21 cellular contexts compared by ENCODE assay signal in the genomic region with DNA sequence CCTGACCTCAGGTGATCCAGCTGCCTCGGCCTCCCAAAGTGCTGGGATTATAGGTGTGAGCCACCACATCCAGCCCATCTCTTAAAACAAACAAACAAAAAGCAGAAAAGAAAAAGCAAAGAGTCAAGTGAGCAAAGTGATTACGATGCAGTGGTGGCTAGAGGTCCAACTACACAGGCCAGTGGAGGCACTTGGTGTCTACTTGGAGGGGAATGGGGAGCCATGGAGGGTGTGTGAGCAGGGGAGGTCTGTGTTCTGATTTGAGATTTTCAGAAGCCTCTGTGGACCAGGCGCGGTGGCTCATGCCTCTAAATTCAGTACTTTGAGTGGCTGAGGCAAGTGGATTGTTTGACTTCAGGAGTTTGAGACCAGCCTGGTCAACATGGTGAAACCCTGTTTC.
"Had no signal": no experiment of that assay in that cellular context is flagged by ENCODE, and none has a peak within 500 bp of the region (broad histone marks: within the 10 kb centered on the region; RNA-seq: fewer than 3 reads in every experiment).

No MANE protein-coding gene starts in this region.

- H3K27me3 ChIP-seq: body of pancreas, tibial artery had no signal

- H3K27me3 Mint-ChIP-seq: activated naive CD8-positive, alpha-beta T cell treated with anti-CD3 and anti-CD28 coated beads, Interleukin-2, amount 10 ng/mL, durations not matched to agents 7 days and 5 days; activated T-helper 17 cell treated with anti-CD3 and anti-CD28 coated beads, Interleukin-2, amount 50 U/mL, for 72 hours had no signal

- H3K4me3 Mint-ChIP-seq: activated naive CD8-positive, alpha-beta T cell treated with anti-CD3 and anti-CD28 coated beads, Interleukin-2, amount 10 ng/mL, durations not matched to agents 7 days and 5 days; activated T-helper 17 cell treated with anti-CD3 and anti-CD28 coated beads, Interleukin-2, amount 50 U/mL, for 72 hours; endodermal cell; mesothelial cell of epicardium; nephron had no signal

- H3K4me3 ChIP-seq: body of pancreas, tibial artery had no signal

- ATAC-seq: activated T-helper 17 cell treated with anti-CD3 and anti-CD28 coated beads, Interleukin-2, amount 50 U/mL, for 72 hours; body of pancreas; stimulated activated naive CD8-positive, alpha-beta T cell treated with anti-CD3 and anti-CD28 coated beads, Interleukin-15, Interleukin-2, amounts not matched to agents 100 U/mL and 50 U/mL, for 24 hours had no signal

- H3K4me1 Mint-ChIP-seq: endodermal cell, mesothelial cell of epicardium, nephron had no signal

- H3K9me3 Mint-ChIP-seq: activated naive CD8-positive, alpha-beta T cell treated with anti-CD3 and anti-CD28 coated beads, Interleukin-2, amount 10 ng/mL, durations not matched to agents 7 days and 5 days; activated T-helper 17 cell treated with anti-CD3 and anti-CD28 coated beads, Interleukin-2, amount 50 U/mL, for 72 hours; endodermal cell; mesothelial cell of epicardium; nephron had no signal

- H3K9me3 ChIP-seq: body of pancreas, tibial artery had no signal

- DNase-seq: activated CD4-positive, alpha-beta T cell treated with anti-CD3 and anti-CD28 coated beads, Interleukin-2, amount 50 U/mL, for 4 hours; activated CD4-positive, CD25-positive, alpha-beta regulatory T cell treated with anti-CD3 and anti-CD28 coated beads, Interleukin-2, amount 50 U/mL, for 72 hours; activated naive CD8-positive, alpha-beta T cell treated with anti-CD3 and anti-CD28 coated beads, Interleukin-2, amount 10 ng/mL, durations not matched to agents 7 days and 5 days; activated T-cell treated with anti-CD3 and anti-CD28 coated beads for 4 hours; body of pancreas; central memory CD4-positive, alpha-beta T cell; endodermal cell; erythroblast; foreskin melanocyte; islet precursor cell; occipital lobe; retina; stimulated activated CD4-positive, alpha-beta T cell treated with anti-CD3 and anti-CD28 coated beads, Interleukin-2, amount 100 ng/mL, for 24 hours; stimulated activated naive CD8-positive, alpha-beta T cell treated with anti-CD3 and anti-CD28 coated beads, Interleukin-15, Interleukin-2, amounts not matched to agents 100 U/mL and 50 U/mL, for 24 hours; SW 1271; T-helper 2 cell; tibial artery had no signal

- H3K27ac Mint-ChIP-seq: activated T-helper 17 cell treated with anti-CD3 and anti-CD28 coated beads, Interleukin-2, amount 50 U/mL, for 72 hours; mesothelial cell of epicardium; nephron had no signal

- H3K27ac ChIP-seq: body of pancreas, tibial artery, VCaP had no signal
